Comparison of ENCODE assay signal across 19 cellular contexts in genomic region chr2:142142595-142142994, GRCh38. TPM values are rescaled to one million over a fixed set of nuclear protein-coding genes. Genes with fewer than 3 reads are reported as not detected.
A peak's percentile ranks its signal among the peaks of the same experiment; 100 is the strongest.
DNase-seq lines count a peak whose midpoint lies in the region; ATAC-seq and TF ChIP-seq lines count a peak whose summit lies in the region.
"Had no signal": no experiment of that assay in that cellular context is flagged by ENCODE, and none has a peak within 500 bp of the region (broad histone marks: within the 10 kb centered on the region; RNA-seq: fewer than 3 reads in every experiment).

No MANE protein-coding gene starts in this region.

- intact Hi-C loops in A673 (cut with micrococcal nuclease; ENCODE audit: unreplicated experiment), result loop anchor here (10.0 kb wide), 1 partner anchor 808 kb away; no protein-coding TSS in a partner anchor
- intact Hi-C loops in esophagus squamous epithelium (cut with DNase I), result no loop called here

- peaks cover 42% of the 10 kb centered on the region for H3K4me1 ChIP-seq in A673 (ENCODE audit: insufficient read depth, low read length, poor library complexity, severe bottlenecking)
- H3K4me1 ChIP-seq in esophagus squamous epithelium, result no peaks in the 10 kb centered on the region

- ATAC-seq in HG03439 (IDR thresholded peaks at IDR 0.05; ENCODE audit: unreplicated experiment) (no peak), GM18873 (IDR thresholded peaks at IDR 0.05; ENCODE audit: low FRiP score, unreplicated experiment) (no peak)

- TF ChIP-seq CTCF in A673 (conservative IDR thresholded peaks at IDR 0.05; ENCODE audit: low read depth, low read length), result no peak
- no peak for TF ChIP-seq CTCF in epithelial cell of esophagus (IDR thresholded peaks at IDR 0.05; ENCODE audit: insufficient read depth, low read depth, low read length, missing control alignments)
- TF ChIP-seq CTCF in esophagus squamous epithelium (IDR thresholded peaks at IDR 0.05), result no peak

- no TSS peak for BruUV-seq in A673 (replicated peaks; lab: Mats Ljungman, UMichigan)

- no peaks in the 10 kb centered on the region for H3K9me3 ChIP-seq in A673 (ENCODE audit: low read depth, low read length, poor library complexity, severe bottlenecking)
- H3K9me3 ChIP-seq in esophagus squamous epithelium, result no peaks in the 10 kb centered on the region
- H3K9me3 ChIP-seq: MG63 had no signal

- POLR2A ChIA-PET in A673 (lab: Charles Lee; ENCODE audit: low non-redundant PET), result no interaction called here

- H3K36me3 ChIP-seq in A673 (ENCODE audit: insufficient read depth, low read length, poor library complexity, severe bottlenecking), result no peaks in the 10 kb centered on the region
- H3K36me3 ChIP-seq in esophagus squamous epithelium, result no peaks in the 10 kb centered on the region
- H3K36me3 ChIP-seq: MG63 had no signal

- CTCF ChIA-PET in A673 (lab: Charles Lee), result no interaction called here

- no peak overlapping the region for H3K4me3 ChIP-seq in A673 (ENCODE audit: low read depth, low read length, poor library complexity, severe bottlenecking)
- H3K4me3 ChIP-seq in epithelial cell of esophagus (ENCODE audit: low read length), result no peak overlapping the region
- H3K4me3 ChIP-seq in esophagus squamous epithelium, result no peak overlapping the region
- H3K4me3 ChIP-seq: MG63 had no signal

- no peak for TF ChIP-seq POLR2A in esophagus squamous epithelium (IDR thresholded peaks at IDR 0.05)

- H3K27me3 ChIP-seq in A673 (replicated peaks; ENCODE audit: insufficient read depth, low read depth, low read length, poor library complexity) (no peaks in the 10 kb centered on the region), esophagus squamous epithelium (no peaks in the 10 kb centered on the region)
- H3K27me3 ChIP-seq: MG63 had no signal

- H3K27ac ChIP-seq in A673 (ENCODE audit: low read depth, low read length, poor library complexity, severe bottlenecking) (no peak overlapping the region), esophagus squamous epithelium (no peak overlapping the region)

- peak; percentile 30 for DNase-seq in A673 (ENCODE audit: low spot score)
- DNase-seq in HK-2 (ENCODE audit: unreplicated experiment), result peak; percentile 23
- peak; percentile 60 for DNase-seq in SK-N-DZ (ENCODE audit: low spot score)
- DNase-seq in epithelial cell of esophagus (ENCODE audit: low read depth), result peak; percentile 85
- no peak for DNase-seq in 8988T
- DNase-seq in esophagus squamous epithelium (lab: John Stamatoyannopoulos, UW), result no peak
- DNase-seq: ACHN; CD4-positive, CD25-positive, alpha-beta regulatory T cell; DMS79 treated with DMSO at 0.1 percent for 48 hours; GF-D8; GOT3; KG1; MG63; NCI-H1092 treated with DMSO at 0.1 percent for 48 hours; NCI-H187 treated with DMSO at 0.1 percent for 48 hours; NCI-H526 treated with DMSO at 0.1 percent for 48 hours; SHP77 treated with DMSO at 0.1 percent for 48 hours had no signal

- 67 to 75% methylated on average over 3 of the region's 3 CpGs for WGBS in esophagus squamous epithelium, 2 donors

RNA-seq across cellular contexts. Expression of gene LRP1B, which starts 11.8 kb away (rescaled TPM):
- total RNA-seq in A673 (2021) (9.9 and 11.0 TPM in 2 replicates), esophagus squamous epithelium (1 to 10 TPM in 1 of 4 donors, under 1 TPM in 3; 0.04 to 1.1 (median 0.23) TPM)
- polyA plus RNA-seq in SK-N-DZ (2014; cell fraction: cytosol; rRNA removed), result 0.05 TPM in 1 of 2 replicates, not detected in the other
- 0.03 and 0.28 TPM in 2 replicates for polyA plus RNA-seq in SK-N-DZ (2014; cell fraction: nucleus; rRNA removed)
- total RNA-seq: CD4-positive, CD25-positive, alpha-beta regulatory T cell had no signal
- polyA plus RNA-seq: CD4-positive, CD25-positive, alpha-beta regulatory T cell had no signal

Comparison
In these comparisons a context has a peak if more than half of its experiments do, and no peak if none do; other contexts are left out.
1. DNase-seq: peak in A673 (single experiment), HK-2 (single experiment), SK-N-DZ (single experiment) and epithelial cell of esophagus (single experiment); none in 8988T (single experiment) and esophagus squamous epithelium (single experiment).